22 cellular contexts compared by ENCODE assay signal in genomic region chr21:15172963-15173362, GRCh38.
"Had no signal": no experiment of that assay in that cellular context is flagged by ENCODE, and none has a peak within 500 bp of the region (broad histone marks: within the 10 kb centered on the region; RNA-seq: fewer than 3 reads in every experiment).

No MANE protein-coding gene starts in this region.

- H3K4me3 ChIP-seq: colonic mucosa, esophagus squamous epithelium, gastrocnemius medialis, heart right ventricle, lower lobe of right lung, mucosa of descending colon had no signal

- ATAC-seq: effector memory CD8-positive, alpha-beta T cell; esophagus mucosa; gastrocnemius medialis; heart right ventricle; left cardiac atrium; left ventricle myocardium superior; lower lobe of right lung; mucosa of descending colon had no signal

- H3K27ac ChIP-seq: colonic mucosa, epithelial cell of prostate, esophagus squamous epithelium, gastrocnemius medialis, heart right ventricle, lower lobe of right lung had no signal

- H3K36me3 ChIP-seq: colonic mucosa, esophagus squamous epithelium, gastrocnemius medialis, heart right ventricle, lower lobe of right lung had no signal

- H3K4me1 ChIP-seq: colonic mucosa, esophagus squamous epithelium, gastrocnemius medialis, heart right ventricle, lower lobe of right lung had no signal

- DNase-seq: colonic mucosa; cortex of kidney; effector CD8-positive, alpha-beta T cell; effector memory CD8-positive, alpha-beta T cell; endodermal cell; erythroblast; esophagus squamous epithelium; foreskin fibroblast; foreskin melanocyte; gastrocnemius medialis; glutamatergic neuron; head of caudate nucleus; heart right ventricle; hippocampal formation; left cardiac atrium; left ventricle myocardium superior; lower lobe of right lung; mesenchymal stem cell; mucosa of descending colon; naive B cell had no signal

- H3K27me3 ChIP-seq: colonic mucosa, esophagus squamous epithelium, gastrocnemius medialis, heart right ventricle had no signal

- H3K9me3 ChIP-seq: colonic mucosa, esophagus squamous epithelium, gastrocnemius medialis, lower lobe of right lung, mucosa of descending colon had no signal
